ENCODE assay signal across 1 cellular context in the genomic region with DNA sequence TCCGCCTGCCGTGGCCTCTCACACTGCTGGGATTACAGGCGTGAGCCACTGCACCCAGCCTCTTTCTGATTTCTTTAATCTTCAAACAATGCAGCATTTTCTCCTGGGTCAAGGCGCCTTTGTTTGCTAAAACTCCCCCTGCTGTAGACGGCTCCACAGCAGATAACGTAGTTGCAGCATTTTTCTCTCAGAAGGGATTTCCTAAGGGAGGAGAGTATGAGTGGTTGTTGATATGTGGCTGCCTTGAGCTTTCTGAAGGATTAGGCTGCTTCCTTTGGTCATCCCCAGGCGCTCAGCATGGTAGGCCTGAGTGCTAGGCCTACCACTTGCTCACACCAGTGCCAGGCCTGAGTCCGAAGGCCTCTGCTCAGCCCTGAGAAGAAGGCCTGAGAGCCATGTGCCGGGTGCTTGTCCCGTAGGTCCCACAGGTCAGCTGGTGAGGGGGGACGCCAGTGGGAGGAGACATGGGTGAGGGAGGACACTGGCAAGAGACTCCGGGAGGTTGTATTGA.
TF ChIP-seq lines count a peak whose summit lies in the region.

No MANE protein-coding gene starts in this region.

TF ChIP-seq in GM12878, 131 proteins besides CTCF, POLR2A, EP300 and RAD21:
- TF ChIP-seq, protein P1, sequence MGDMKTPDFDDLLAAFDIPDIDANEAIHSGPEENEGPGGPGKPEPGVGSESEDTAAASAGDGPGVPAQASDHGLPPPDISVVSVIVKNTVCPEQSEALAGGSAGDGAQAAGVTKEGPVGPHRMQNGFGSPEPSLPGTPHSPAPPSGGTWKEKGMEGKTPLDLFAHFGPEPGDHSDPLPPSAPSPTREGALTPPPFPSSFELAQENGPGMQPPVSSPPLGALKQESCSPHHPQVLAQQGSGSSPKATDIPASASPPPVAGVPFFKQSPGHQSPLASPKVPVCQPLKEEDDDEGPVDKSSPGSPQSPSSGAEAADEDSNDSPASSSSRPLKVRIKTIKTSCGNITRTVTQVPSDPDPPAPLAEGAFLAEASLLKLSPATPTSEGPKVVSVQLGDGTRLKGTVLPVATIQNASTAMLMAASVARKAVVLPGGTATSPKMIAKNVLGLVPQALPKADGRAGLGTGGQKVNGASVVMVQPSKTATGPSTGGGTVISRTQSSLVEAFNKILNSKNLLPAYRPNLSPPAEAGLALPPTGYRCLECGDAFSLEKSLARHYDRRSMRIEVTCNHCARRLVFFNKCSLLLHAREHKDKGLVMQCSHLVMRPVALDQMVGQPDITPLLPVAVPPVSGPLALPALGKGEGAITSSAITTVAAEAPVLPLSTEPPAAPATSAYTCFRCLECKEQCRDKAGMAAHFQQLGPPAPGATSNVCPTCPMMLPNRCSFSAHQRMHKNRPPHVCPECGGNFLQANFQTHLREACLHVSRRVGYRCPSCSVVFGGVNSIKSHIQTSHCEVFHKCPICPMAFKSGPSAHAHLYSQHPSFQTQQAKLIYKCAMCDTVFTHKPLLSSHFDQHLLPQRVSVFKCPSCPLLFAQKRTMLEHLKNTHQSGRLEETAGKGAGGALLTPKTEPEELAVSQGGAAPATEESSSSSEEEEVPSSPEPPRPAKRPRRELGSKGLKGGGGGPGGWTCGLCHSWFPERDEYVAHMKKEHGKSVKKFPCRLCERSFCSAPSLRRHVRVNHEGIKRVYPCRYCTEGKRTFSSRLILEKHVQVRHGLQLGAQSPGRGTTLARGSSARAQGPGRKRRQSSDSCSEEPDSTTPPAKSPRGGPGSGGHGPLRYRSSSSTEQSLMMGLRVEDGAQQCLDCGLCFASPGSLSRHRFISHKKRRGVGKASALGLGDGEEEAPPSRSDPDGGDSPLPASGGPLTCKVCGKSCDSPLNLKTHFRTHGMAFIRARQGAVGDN (IDR thresholded peaks at IDR 0.05): peak; percentile 86
- TF ChIP-seq ATF7 (IDR thresholded peaks at IDR 0.05; ENCODE audit: low read depth) (no peak), BHLHE40 (IDR thresholded peaks at IDR 0.05; ENCODE audit: borderline replicate concordance in 1 of 2, low read depth in 2 of 2, low read length in 1 of 2) (0 out of 4 replicates have a peak, but pooled peaks of 1 of the 2 experiments have one; percentile 8), RFX5 (IDR thresholded peaks at IDR 0.05; ENCODE audit: low read depth, low read length) (no peak), ZNF217 (IDR thresholded peaks at IDR 0.05) (no peak), HDGF (IDR thresholded peaks at IDR 0.05) (no peak), KAT2A (conservative IDR thresholded peaks at IDR 0.05; ENCODE audit: control insufficient read depth, low read depth, low read length) (no peak)
TF ChIP-seq in GM12878: peak in this region for 2.
